8 cellular contexts compared by ENCODE assay signal in genomic region chr6:30101939-30102700, GRCh38. TPM values are rescaled to one million over a fixed set of nuclear protein-coding genes. Genes with fewer than 3 reads are reported as not detected.
DNase-seq lines count a peak whose midpoint lies in the region; ATAC-seq and TF ChIP-seq lines count a peak whose summit lies in the region.

No MANE protein-coding gene starts in this region.

- H3K36me3 ChIP-seq in GM06990 (ENCODE audit: control insufficient read depth, insufficient read depth, low read length) (no peaks in the 10 kb centered on the region), NT2/D1 (ENCODE audit: insufficient read depth, insufficient read length, low read length) (no peaks in the 10 kb centered on the region)

- H3K9ac ChIP-seq in NT2/D1 (ENCODE audit: insufficient read length, low read depth) = peak overlapping the region; percentile 77

- H3K27me3 ChIP-seq in GM06990 (replicated peaks; ENCODE audit: control insufficient read depth, insufficient read depth, low read length) (peaks cover 10% of the 10 kb centered on the region), NT2/D1 (ENCODE audit: insufficient read depth, insufficient read length) (peaks cover 45% of the 10 kb centered on the region)

- peak overlapping the region; percentile 39 for H3K27ac Mint-ChIP-seq in endothelial cell (ENCODE audit: unreplicated experiment)

- H3K4me3 ChIP-seq in GM06990 (replicated peaks; ENCODE audit: low read depth, low read length) = peak overlapping the region; percentile 45
- peak overlapping the region; percentile 37 for H3K4me3 ChIP-seq in NT2/D1 (ENCODE audit: insufficient read length, low read depth)

- peak; percentile 4 for TF ChIP-seq CTCF in GM06990 (IDR thresholded peaks at IDR 0.05; ENCODE audit: insufficient read depth, low read length, poor library complexity, severe bottlenecking)
- TF ChIP-seq CTCF in endothelial cell (IDR thresholded peaks at IDR 0.05; ENCODE audit: unreplicated experiment) = no peak

- ATAC-seq in HG02885 (IDR thresholded peaks at IDR 0.05; ENCODE audit: poor library complexity, unreplicated experiment) = peak; percentile 72

- peaks cover 7% of the 10 kb centered on the region for H3K27me3 Mint-ChIP-seq in endothelial cell (ENCODE audit: unreplicated experiment)

- DNase-seq in GM06990 (ENCODE audit: extremely low read depth, insufficient read length) (peak; percentile 68), NT2/D1 (ENCODE audit: low read depth, low spot score) (peak; percentile 20), endothelial cell (ENCODE audit: low spot score) (peak; percentile 82), mesenteric fat pad (ENCODE audit: low spot score) (peak; percentile 98), NCI-H510A treated with DMSO at 0.1 percent for 48 hours (lab: John Stamatoyannopoulos, UW) (no peak)
- peak; percentile 86 for DNase-seq in activated CD8-positive, alpha-beta memory T cell treated with anti-CD3 and anti-CD28 coated beads, Interleukin-2, amount 50 U/mL, for 48 hours
- peak; percentile 42 to 66 (median 61) for DNase-seq in stimulated activated CD4-positive, alpha-beta T cell treated with anti-CD3 and anti-CD28 coated beads, TNF-alpha, amount 100 ng/mL, for 48 hours (ENCODE audit: low read depth in 3 of 3)

- H3K4me3 Mint-ChIP-seq in endothelial cell (ENCODE audit: unreplicated experiment) = peak overlapping the region; percentile 88

- peaks cover 51% of the 10 kb centered on the region for H3K4me1 Mint-ChIP-seq in endothelial cell (ENCODE audit: unreplicated experiment)

- peaks cover 2% of the 10 kb centered on the region for H3K4me1 ChIP-seq in NT2/D1 (ENCODE audit: insufficient read depth, insufficient read length)

- H3K9me3 Mint-ChIP-seq in endothelial cell (ENCODE audit: unreplicated experiment) = no peaks in the 10 kb centered on the region

- H3K36me3 Mint-ChIP-seq in endothelial cell (ENCODE audit: low read depth, unreplicated experiment) = no peaks in the 10 kb centered on the region

- H3K9me3 ChIP-seq in NT2/D1 (ENCODE audit: insufficient read depth, low read length) = no peaks in the 10 kb centered on the region

RNA-seq across cellular contexts. Expression of gene TRIM31, which starts 10.8 kb away (rescaled TPM):
- total RNA-seq in endothelial cell (ENCODE audit: unreplicated experiment) (not detected), mesenteric fat pad (not detected)

RNA-seq across cellular contexts. Expression of gene RNF39, which starts 26.6 kb away (rescaled TPM):
- not detected for total RNA-seq in endothelial cell (ENCODE audit: unreplicated experiment)
- not detected for total RNA-seq in mesenteric fat pad

RNA-seq across cellular contexts. Expression of gene TRIM40, which starts 33.8 kb away (rescaled TPM):
- total RNA-seq in endothelial cell (ENCODE audit: unreplicated experiment) (not detected), mesenteric fat pad (not detected)

RNA-seq across cellular contexts. Expression of gene PPP1R11, which starts 35.1 kb away (rescaled TPM):
- total RNA-seq in endothelial cell (ENCODE audit: unreplicated experiment) = 39.3 TPM
- total RNA-seq in mesenteric fat pad = 41.1 TPM

RNA-seq across cellular contexts. Expression of gene POLR1H, which starts 41.1 kb away (rescaled TPM):
- total RNA-seq in endothelial cell (ENCODE audit: unreplicated experiment) (39.0 TPM), mesenteric fat pad (21.1 TPM)
